Comparison of ENCODE assay signal across 26 cellular contexts in the genomic region with DNA sequence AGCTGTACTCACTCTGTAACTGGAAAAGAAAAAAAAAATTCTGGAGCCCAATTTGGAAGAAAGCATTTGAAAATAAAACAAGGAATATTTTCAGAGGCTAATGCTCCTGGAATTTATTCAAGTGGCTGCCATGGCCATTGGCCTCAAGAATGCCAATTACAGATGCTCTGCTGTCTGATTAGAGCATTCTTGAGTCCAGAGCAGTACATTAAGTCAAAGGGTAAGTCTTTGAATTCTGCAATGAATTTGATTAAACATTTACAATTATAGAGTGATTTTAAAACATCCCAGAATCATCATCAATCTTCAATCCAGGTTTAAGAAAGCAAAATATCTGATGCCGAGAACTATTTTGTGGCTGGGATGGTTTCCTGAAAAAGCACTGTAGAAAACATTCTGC.
"Had no signal": no experiment of that assay in that cellular context is flagged by ENCODE, and none has a peak within 500 bp of the region (broad histone marks: within the 10 kb centered on the region; RNA-seq: fewer than 3 reads in every experiment).

No MANE protein-coding gene starts in this region.

- H3K27me3 Mint-ChIP-seq: activated CD4-positive, alpha-beta memory T cell treated with anti-CD3 and anti-CD28 coated beads for 36 hours; activated naive CD8-positive, alpha-beta T cell treated with anti-CD3 and anti-CD28 coated beads, Interleukin-2, amount 50 U/mL, for 24 hours; central memory CD8-positive, alpha-beta T cell; T-helper 17 cell had no signal

- H3K4me3 Mint-ChIP-seq: activated CD4-positive, alpha-beta memory T cell treated with anti-CD3 and anti-CD28 coated beads for 36 hours; activated CD4-positive, alpha-beta T cell treated with anti-CD3 and anti-CD28 coated beads, Interleukin-2, amount 10 ng/mL, durations not matched to agents 7 days and 5 days; activated naive CD8-positive, alpha-beta T cell treated with anti-CD3 and anti-CD28 coated beads, Interleukin-2, amount 50 U/mL, for 24 hours; activated T-cell treated with anti-CD3 and anti-CD28 coated beads, Interleukin-2, amount 50 U/mL, for 4 hours; central memory CD8-positive, alpha-beta T cell; T-helper 17 cell had no signal

- DNase-seq: activated CD4-positive, alpha-beta memory T cell treated with anti-CD3 and anti-CD28 coated beads for 36 hours; activated CD4-positive, alpha-beta T cell treated with anti-CD3 and anti-CD28 coated beads, Interleukin-2, amount 10 ng/mL, durations not matched to agents 7 days and 5 days; activated CD4-positive, CD25-positive, alpha-beta regulatory T cell; activated CD8-positive, alpha-beta memory T cell treated with anti-CD3 and anti-CD28 coated beads for 24 hours; activated effector memory CD4-positive, alpha-beta T cell treated with anti-CD3 and anti-CD28 coated beads, Interleukin-2, amount 50 U/mL, for 16 hours; activated naive CD4-positive, alpha-beta T cell treated with Interleukin-2 at 50 U/mL for 16 hours; activated naive CD8-positive, alpha-beta T cell treated with anti-CD3 and anti-CD28 coated beads, Interleukin-2, amount 50 U/mL, for 24 hours; activated T-cell treated with anti-CD3 and anti-CD28 coated beads, Interleukin-2, amount 50 U/mL, for 4 hours; amygdala; body of pancreas; NCI-H1092; NCI-H1417; NCI-H1694; NCI-H2029; NCI-H2107; NCI-H226; NCI-H526 treated with DMSO at 0.1 percent for 48 hours; Peyer's patch; Right ventricle myocardium superior; SJCRH30; T-helper 17 cell; T-helper 9 cell had no signal

- ATAC-seq: activated naive CD4-positive, alpha-beta T cell treated with anti-CD3 and anti-CD28 coated beads, Interleukin-2, amount 50 U/mL, for 72 hours; activated naive CD8-positive, alpha-beta T cell treated with anti-CD3 and anti-CD28 coated beads, Interleukin-2, amount 50 U/mL, for 24 hours; activated T-cell treated with anti-CD3 and anti-CD28 coated beads, Interleukin-2, amount 50 U/mL, for 4 hours; body of pancreas; T-helper 17 cell had no signal

- H3K4me1 Mint-ChIP-seq: activated CD4-positive, alpha-beta T cell treated with anti-CD3 and anti-CD28 coated beads, Interleukin-2, amount 10 ng/mL, durations not matched to agents 7 days and 5 days; activated naive CD8-positive, alpha-beta T cell treated with anti-CD3 and anti-CD28 coated beads, Interleukin-2, amount 50 U/mL, for 24 hours; central memory CD8-positive, alpha-beta T cell; T-helper 17 cell had no signal

- H3K9ac ChIP-seq: KMS-11 had no signal

- H3K36me3 ChIP-seq: Peyer's patch, SJCRH30 had no signal

- H3K4me3 ChIP-seq: body of pancreas, Peyer's patch, SJCRH30 had no signal

- H3K27ac ChIP-seq: body of pancreas, KMS-11, Peyer's patch, RWPE1, SJCRH30 had no signal

- H3K4me2 ChIP-seq: KMS-11 had no signal

- H3K9me3 ChIP-seq: body of pancreas, Peyer's patch, SJCRH30 had no signal

- H3K4me1 ChIP-seq: body of pancreas, Peyer's patch had no signal

- H3K36me3 Mint-ChIP-seq: activated CD4-positive, alpha-beta memory T cell treated with anti-CD3 and anti-CD28 coated beads for 36 hours; activated naive CD4-positive, alpha-beta T cell treated with anti-CD3 and anti-CD28 coated beads, Interleukin-2, amount 50 U/mL, for 72 hours had no signal

- H3K27me3 ChIP-seq: body of pancreas, Peyer's patch, SJCRH30 had no signal

- H3K27ac Mint-ChIP-seq: activated CD4-positive, alpha-beta memory T cell treated with anti-CD3 and anti-CD28 coated beads for 36 hours; activated CD4-positive, alpha-beta T cell treated with anti-CD3 and anti-CD28 coated beads, Interleukin-2, amount 10 ng/mL, durations not matched to agents 7 days and 5 days; activated naive CD4-positive, alpha-beta T cell treated with anti-CD3 and anti-CD28 coated beads, Interleukin-2, amount 50 U/mL, for 72 hours; activated naive CD8-positive, alpha-beta T cell treated with anti-CD3 and anti-CD28 coated beads, Interleukin-2, amount 50 U/mL, for 24 hours; T-helper 17 cell had no signal

- H3K9me3 Mint-ChIP-seq: activated CD4-positive, alpha-beta memory T cell treated with anti-CD3 and anti-CD28 coated beads for 36 hours; activated CD4-positive, alpha-beta T cell treated with anti-CD3 and anti-CD28 coated beads, Interleukin-2, amount 10 ng/mL, durations not matched to agents 7 days and 5 days; activated naive CD8-positive, alpha-beta T cell treated with anti-CD3 and anti-CD28 coated beads, Interleukin-2, amount 50 U/mL, for 24 hours; activated T-cell treated with anti-CD3 and anti-CD28 coated beads, Interleukin-2, amount 50 U/mL, for 4 hours; central memory CD8-positive, alpha-beta T cell had no signal
